Comparison of ENCODE assay signal across 27 cellular contexts in the genomic region with DNA sequence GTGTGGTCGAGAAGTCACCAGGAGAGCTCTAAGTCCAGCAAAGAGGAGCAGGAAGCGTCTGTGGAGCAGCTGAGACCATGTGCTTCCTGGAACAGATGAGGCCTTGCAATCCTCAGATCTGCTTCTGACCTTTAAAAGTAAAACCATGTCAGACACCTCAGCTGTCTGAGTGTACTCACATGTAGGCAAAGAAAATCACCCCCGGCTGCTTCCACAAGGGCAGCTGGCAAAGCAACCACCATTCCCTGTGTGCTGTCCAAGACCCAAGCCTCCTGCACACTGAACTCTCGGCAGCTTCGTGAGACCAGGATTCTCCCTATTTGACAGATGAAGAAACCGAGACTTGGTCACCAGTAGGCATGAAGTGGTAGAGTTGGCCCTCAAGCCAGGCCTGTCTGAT.
"Had no signal": no experiment of that assay in that cellular context is flagged by ENCODE, and none has a peak within 500 bp of the region (broad histone marks: within the 10 kb centered on the region; RNA-seq: fewer than 3 reads in every experiment).

No MANE protein-coding gene starts in this region.

- H3K36me3 ChIP-seq: heart left ventricle, left lung, lower lobe of right lung, neural progenitor cell, ovary, stomach, suprapubic skin, thoracic aorta, tibial artery, upper lobe of right lung had no signal

- H3K9ac ChIP-seq: neural progenitor cell had no signal

- H3K27ac Mint-ChIP-seq: immature natural killer cell; neural progenitor cell; progenitor cell of endocrine pancreas; stimulated activated effector memory CD8-positive, alpha-beta T cell treated with anti-CD3 and anti-CD28 coated beads, Interleukin-12 subunit alpha, Interleukin-12 subunit beta, amount 100 ng/mL, for 72 hours had no signal

- H3K27ac ChIP-seq: heart left ventricle, left lung, lower lobe of right lung, neural progenitor cell, ovary, skin epidermis, stomach, suprapubic skin, thoracic aorta, tibial artery, upper lobe of right lung had no signal

- H3K9me3 Mint-ChIP-seq: immature natural killer cell; naive thymus-derived CD8-positive, alpha-beta T cell; neural progenitor cell; stimulated activated effector memory CD8-positive, alpha-beta T cell treated with anti-CD3 and anti-CD28 coated beads, Interleukin-12 subunit alpha, Interleukin-12 subunit beta, amount 100 ng/mL, for 72 hours had no signal

- H3K4me3 Mint-ChIP-seq: immature natural killer cell; naive thymus-derived CD8-positive, alpha-beta T cell; nephron; neural progenitor cell; stimulated activated effector memory CD8-positive, alpha-beta T cell treated with anti-CD3 and anti-CD28 coated beads, Interleukin-12 subunit alpha, Interleukin-12 subunit beta, amount 100 ng/mL, for 72 hours had no signal

- H3K4me1 ChIP-seq: heart left ventricle, left lung, lower lobe of right lung, neural progenitor cell, stomach, upper lobe of right lung had no signal

- DNase-seq: heart left ventricle; hypothalamus; immature natural killer cell; kidney; left colon; left lung; lower lobe of right lung; mammary epithelial cell; mesenchymal stem cell; naive thymus-derived CD8-positive, alpha-beta T cell; ovary; right cardiac atrium; stimulated activated CD4-positive, alpha-beta T cell treated with anti-CD3 and anti-CD28 coated beads, Interleukin-12 subunit alpha, Interleukin-12 subunit beta, amount 100 ng/mL, for 4 hours; stimulated activated CD4-positive, alpha-beta T cell treated with anti-CD3 and anti-CD28 coated beads, Interleukin-15, amount 100 ng/mL, for 24 hours; stimulated activated CD4-positive, alpha-beta T cell treated with anti-CD3 and anti-CD28 coated beads, Interleukin-4, amount 100 ng/mL, for 24 hours; stimulated activated naive CD4-positive, alpha-beta T cell; stomach; tibial artery; trophoblast cell; upper lobe of right lung had no signal

- H3K27me3 ChIP-seq: neural progenitor cell, ovary had no signal

- H3K9me3 ChIP-seq: heart left ventricle, left lung, lower lobe of right lung, ovary, stomach, suprapubic skin, thoracic aorta, tibial artery, upper lobe of right lung had no signal

- H3K4me2 ChIP-seq: neural progenitor cell had no signal

- H3K4me3 ChIP-seq: heart left ventricle, left lung, lower lobe of right lung, neural progenitor cell, ovary, skin epidermis, stomach, suprapubic skin, thoracic aorta, tibial artery, upper lobe of right lung had no signal

- H3K36me3 Mint-ChIP-seq: immature natural killer cell; naive thymus-derived CD8-positive, alpha-beta T cell; neural progenitor cell; stimulated activated effector memory CD8-positive, alpha-beta T cell treated with anti-CD3 and anti-CD28 coated beads, Interleukin-12 subunit alpha, Interleukin-12 subunit beta, amount 100 ng/mL, for 72 hours had no signal

- H3K4me1 Mint-ChIP-seq: immature natural killer cell; stimulated activated effector memory CD8-positive, alpha-beta T cell treated with anti-CD3 and anti-CD28 coated beads, Interleukin-12 subunit alpha, Interleukin-12 subunit beta, amount 100 ng/mL, for 72 hours had no signal
